16 cellular contexts compared by ENCODE assay signal in the genomic region with DNA sequence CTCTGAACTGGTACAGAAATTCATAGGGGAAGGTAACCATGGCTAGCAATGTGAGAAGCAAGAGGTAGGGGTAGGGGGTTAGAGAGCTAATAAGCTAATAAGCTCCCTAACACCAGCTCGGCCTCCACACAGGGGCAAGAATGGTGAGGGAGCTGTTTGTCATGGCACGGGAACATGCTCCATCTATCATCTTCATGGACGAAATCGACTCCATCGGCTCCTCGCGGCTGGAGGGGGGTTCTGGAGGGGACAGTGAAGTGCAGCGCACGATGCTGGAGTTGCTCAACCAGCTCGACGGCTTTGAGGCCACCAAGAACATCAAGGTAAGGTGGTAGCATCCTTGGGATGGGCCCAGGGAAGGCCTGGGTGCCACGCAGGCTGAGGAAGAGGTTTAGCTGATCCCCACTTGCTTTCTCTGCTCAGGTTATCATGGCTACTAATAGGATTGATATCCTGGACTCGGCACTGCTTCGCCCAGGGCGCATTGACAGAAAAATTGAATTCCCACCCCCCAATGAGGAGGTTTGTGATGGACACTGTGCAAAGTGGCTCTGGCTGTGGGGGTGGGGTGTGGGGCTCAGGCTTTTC. TPM values are rescaled to one million over a fixed set of nuclear protein-coding genes. Genes with fewer than 3 reads are reported as not detected.
DNase-seq lines count a peak whose midpoint lies in the region; ATAC-seq and TF ChIP-seq lines count a peak whose summit lies in the region.
"Had no signal": no experiment of that assay in that cellular context is flagged by ENCODE, and none has a peak within 500 bp of the region (broad histone marks: within the 10 kb centered on the region; RNA-seq: fewer than 3 reads in every experiment).

No MANE protein-coding gene starts in this region.

- no peaks in the 10 kb centered on the region for H3K27me3 Mint-ChIP-seq in activated naive CD4-positive, alpha-beta T cell treated with anti-CD3 and anti-CD28 coated beads, Interleukin-2, amount 50 U/mL, for 24 hours
- H3K27me3 Mint-ChIP-seq in T-helper 17 cell = no peaks in the 10 kb centered on the region
- H3K27me3 Mint-ChIP-seq in endothelial cell (ENCODE audit: unreplicated experiment) = peaks cover 26% of the 10 kb centered on the region
- no peaks in the 10 kb centered on the region for H3K27me3 Mint-ChIP-seq in stimulated activated naive CD8-positive, alpha-beta T cell treated with anti-CD3 and anti-CD28 coated beads, Interleukin-15, amount 100 ng/mL, for 72 hours

- H3K4me3 Mint-ChIP-seq in activated naive CD4-positive, alpha-beta T cell treated with anti-CD3 and anti-CD28 coated beads, Interleukin-2, amount 50 U/mL, for 24 hours = peak overlapping the region; percentile 56
- H3K4me3 Mint-ChIP-seq in T-helper 17 cell (peak overlapping the region; percentile 59), endothelial cell (ENCODE audit: unreplicated experiment) (peak overlapping the region; percentile 73)
- H3K4me3 Mint-ChIP-seq in stimulated activated naive CD8-positive, alpha-beta T cell treated with anti-CD3 and anti-CD28 coated beads, Interleukin-15, amount 100 ng/mL, for 72 hours = no peak overlapping the region

- DNase-seq in activated naive CD4-positive, alpha-beta T cell treated with Interleukin-2 at 50 U/mL for 16 hours = no peak
- DNase-seq in T-helper 17 cell = no peak
- no peak for DNase-seq in endothelial cell (ENCODE audit: low spot score)
- no peak for DNase-seq in stimulated activated naive CD8-positive, alpha-beta T cell treated with anti-CD3 and anti-CD28 coated beads, Interleukin-15, amount 100 ng/mL, for 72 hours
- no peak for DNase-seq in NCI-H526 treated with DMSO at 0.1 percent for 48 hours (lab: John Stamatoyannopoulos, UW)
- DNase-seq in amygdala (lab: John Stamatoyannopoulos, UW) = no peak
- DNase-seq in cerebellar nuclear complex (lab: John Stamatoyannopoulos, UW) = no peak
- DNase-seq: central memory CD4-positive, alpha-beta T cell; Karpas-422; left colon; NCI-H1436; NCI-H345; SHP77 had no signal

- H3K9me3 Mint-ChIP-seq in activated naive CD4-positive, alpha-beta T cell treated with anti-CD3 and anti-CD28 coated beads, Interleukin-2, amount 50 U/mL, for 24 hours = no peaks in the 10 kb centered on the region
- H3K9me3 Mint-ChIP-seq in endothelial cell (ENCODE audit: unreplicated experiment) = no peaks in the 10 kb centered on the region
- H3K9me3 Mint-ChIP-seq in stimulated activated naive CD8-positive, alpha-beta T cell treated with anti-CD3 and anti-CD28 coated beads, Interleukin-15, amount 100 ng/mL, for 72 hours = no peaks in the 10 kb centered on the region

- H3K36me3 Mint-ChIP-seq in activated naive CD4-positive, alpha-beta T cell treated with anti-CD3 and anti-CD28 coated beads, Interleukin-2, amount 50 U/mL, for 24 hours = peaks cover 32% of the 10 kb centered on the region
- H3K36me3 Mint-ChIP-seq in T-helper 17 cell (ENCODE audit: low read depth) = peaks cover 8% of the 10 kb centered on the region
- peaks cover 67% of the 10 kb centered on the region for H3K36me3 Mint-ChIP-seq in endothelial cell (ENCODE audit: low read depth, unreplicated experiment)

- peaks cover 2% of the 10 kb centered on the region for H3K9me3 ChIP-seq in T-helper 17 cell (ENCODE audit: control insufficient read depth, low read length, poor library complexity, severe bottlenecking)

- peak overlapping the region; percentile 68 for H3K27ac Mint-ChIP-seq in activated naive CD4-positive, alpha-beta T cell treated with anti-CD3 and anti-CD28 coated beads, Interleukin-2, amount 50 U/mL, for 24 hours
- H3K27ac Mint-ChIP-seq in T-helper 17 cell (peak overlapping the region; percentile 66), endothelial cell (ENCODE audit: unreplicated experiment) (peak overlapping the region; percentile 42)
- peak overlapping the region; percentile 79 to 82 for H3K27ac Mint-ChIP-seq in stimulated activated naive CD8-positive, alpha-beta T cell treated with anti-CD3 and anti-CD28 coated beads, Interleukin-15, amount 100 ng/mL, for 72 hours

- TF ChIP-seq CTCF in endothelial cell (IDR thresholded peaks at IDR 0.05; ENCODE audit: unreplicated experiment) = no peak

- no peak for ATAC-seq in T-helper 17 cell
- ATAC-seq in stimulated activated naive CD8-positive, alpha-beta T cell treated with anti-CD3 and anti-CD28 coated beads, Interleukin-15, amount 100 ng/mL, for 72 hours = no peak
- ATAC-seq: left colon had no signal

- peaks cover 66% of the 10 kb centered on the region for H3K4me1 Mint-ChIP-seq in activated naive CD4-positive, alpha-beta T cell treated with anti-CD3 and anti-CD28 coated beads, Interleukin-2, amount 50 U/mL, for 24 hours
- H3K4me1 Mint-ChIP-seq in T-helper 17 cell (peaks cover 65% of the 10 kb centered on the region), endothelial cell (ENCODE audit: unreplicated experiment) (peaks cover 41% of the 10 kb centered on the region)
- H3K4me1 Mint-ChIP-seq in stimulated activated naive CD8-positive, alpha-beta T cell treated with anti-CD3 and anti-CD28 coated beads, Interleukin-15, amount 100 ng/mL, for 72 hours = peaks cover 79% of the 10 kb centered on the region

RNA-seq across cellular contexts. Expression of a gene that starts 3.5 kb away (rescaled TPM):
- total RNA-seq in T-helper 17 cell (10 to 100 TPM; 44.2 to 54.3 TPM), endothelial cell (ENCODE audit: unreplicated experiment) (48.6 TPM)

RNA-seq across cellular contexts. Expression of a gene that starts 3.8 kb away (rescaled TPM):
- total RNA-seq in T-helper 17 cell = 10 to 100 TPM; 83.5 to 92.2 TPM
- 124 TPM for total RNA-seq in endothelial cell (ENCODE audit: unreplicated experiment)

RNA-seq across cellular contexts. Expression of a gene that starts 11.5 kb away (rescaled TPM):
- 100 to 1,000 TPM in 1 of 2 donors, 10 to 100 TPM in 1; 95.3 to 106 TPM for total RNA-seq in T-helper 17 cell
- total RNA-seq in endothelial cell (ENCODE audit: unreplicated experiment) = 57.3 TPM

RNA-seq across cellular contexts. Expression of a gene that starts 42.5 kb away (rescaled TPM):
- 1 to 10 TPM; 3.6 to 4.0 TPM for total RNA-seq in T-helper 17 cell
- not detected for total RNA-seq in endothelial cell (ENCODE audit: unreplicated experiment)
- total RNA-seq: activated CD8-positive, alpha-beta memory T cell treated with anti-CD3 and anti-CD28 coated beads for 36 hours; left colon; mucosa of gallbladder had no signal

RNA-seq across cellular contexts. Expression of a gene that starts 50.7 kb away (rescaled TPM):
- not detected for total RNA-seq in T-helper 17 cell
- not detected for total RNA-seq in endothelial cell (ENCODE audit: unreplicated experiment)
- total RNA-seq: activated CD8-positive, alpha-beta memory T cell treated with anti-CD3 and anti-CD28 coated beads for 36 hours; left colon; mucosa of gallbladder had no signal

Comparison
In these comparisons a context has a peak if more than half of its experiments do, and no peak if none do; other contexts are left out.
1. H3K4me3 Mint-ChIP-seq: peak in activated naive CD4-positive, alpha-beta T cell treated with anti-CD3 and anti-CD28 coated beads, Interleukin-2, amount 50 U/mL, for 24 hours (single experiment), T-helper 17 cell (single experiment) and endothelial cell (single experiment); none in stimulated activated naive CD8-positive, alpha-beta T cell treated with anti-CD3 and anti-CD28 coated beads, Interleukin-15, amount 100 ng/mL, for 72 hours (0 of 2).
2. Peak in every context shown above with its lines, with median percentiles within 50 percentile points of each other: H3K27ac Mint-ChIP-seq.